Comparison of ENCODE assay signal across 10 cellular contexts in genomic region chr1:236065509-236066005, GRCh38. TPM values are rescaled to one million over a fixed set of nuclear protein-coding genes. Genes with fewer than 3 reads are reported as not detected.
DNase-seq lines count a peak whose midpoint lies in the region; ATAC-seq and FAIRE-seq lines count a peak whose summit lies in the region.
"Had no signal": no experiment of that assay in that cellular context is flagged by ENCODE, and none has a peak within 500 bp of the region (broad histone marks: within the 10 kb centered on the region; RNA-seq: fewer than 3 reads in every experiment).

No MANE protein-coding gene starts in this region.

- H3K56ac ChIP-seq in mesendoderm (ENCODE audit: low read length): peak overlapping the region; percentile 89

- peak overlapping the region; percentile 63 for H3K9ac ChIP-seq in mesendoderm (ENCODE audit: low read length)

- no peak for FAIRE-seq in RCC 7860 (lab: Jason Lieb, UNC)
- FAIRE-seq: TTC549 had no signal

- H2BK120ac ChIP-seq in mesendoderm (ENCODE audit: low read depth, low read length): no peak overlapping the region

- H3K4me3 Mint-ChIP-seq in activated naive CD4-positive, alpha-beta T cell treated with anti-CD3 and anti-CD28 coated beads, Interleukin-2, amount 10 ng/mL, durations not matched to agents 7 days and 5 days: peak overlapping the region; percentile 36

- no peak overlapping the region for H4K5ac ChIP-seq in mesendoderm (ENCODE audit: low read length)

- H2AK5ac ChIP-seq in mesendoderm (ENCODE audit: low read length): no peak overlapping the region

- no peaks in the 10 kb centered on the region for H3K9me3 Mint-ChIP-seq in activated naive CD4-positive, alpha-beta T cell treated with anti-CD3 and anti-CD28 coated beads, Interleukin-2, amount 10 ng/mL, durations not matched to agents 7 days and 5 days

- H3K79me2 ChIP-seq in mesendoderm (ENCODE audit: control insufficient read depth, insufficient read depth, low read length): no peaks in the 10 kb centered on the region

- H3K27me3 ChIP-seq in ectodermal cell (ENCODE audit: control insufficient read depth, insufficient read depth, low read length, poor library complexity, severe bottlenecking) (peaks cover 77% of the 10 kb centered on the region), mesendoderm (ENCODE audit: insufficient read depth, low read length, poor library complexity) (peaks cover 3% of the 10 kb centered on the region)

- H3K4me3 ChIP-seq in ectodermal cell (ENCODE audit: insufficient read depth, low read depth, low read length) (peak overlapping the region; percentile 63), mesendoderm (ENCODE audit: low read length) (peak overlapping the region; percentile 34), urinary bladder (ENCODE audit: low read depth, low read length) (peak overlapping the region; percentile 97)

- CTCF ChIA-PET in activated naive CD4-positive, alpha-beta T cell treated with anti-CD3 and anti-CD28 coated beads, Interleukin-2, amount 10 ng/mL, durations not matched to agents 7 days and 5 days (lab: Charles Lee): no interaction called here

- no peaks in the 10 kb centered on the region for H3K36me3 Mint-ChIP-seq in activated naive CD4-positive, alpha-beta T cell treated with anti-CD3 and anti-CD28 coated beads, Interleukin-2, amount 10 ng/mL, durations not matched to agents 7 days and 5 days

- H3K4me1 ChIP-seq in ectodermal cell (ENCODE audit: control insufficient read depth, insufficient read depth, low read length): peaks cover 6% of the 10 kb centered on the region
- H3K4me1 ChIP-seq in mesendoderm (ENCODE audit: control insufficient read depth, low read depth, low read length): no peaks in the 10 kb centered on the region
- no peaks in the 10 kb centered on the region for H3K4me1 ChIP-seq in urinary bladder (ENCODE audit: insufficient read depth)

- H3K27me3 Mint-ChIP-seq in activated naive CD4-positive, alpha-beta T cell treated with anti-CD3 and anti-CD28 coated beads, Interleukin-2, amount 10 ng/mL, durations not matched to agents 7 days and 5 days: peaks cover 63% of the 10 kb centered on the region

- H3K79me1 ChIP-seq in mesendoderm (ENCODE audit: low read length): no peaks in the 10 kb centered on the region

- H3K4ac ChIP-seq in mesendoderm (ENCODE audit: low read depth, low read length): no peak overlapping the region

- no peak for ATAC-seq in HG03045 (IDR thresholded peaks at IDR 0.05; ENCODE audit: unreplicated experiment)

- H3K23ac ChIP-seq in mesendoderm (ENCODE audit: low read length): no peak overlapping the region

- H3K36me3 ChIP-seq in ectodermal cell (ENCODE audit: control insufficient read depth, insufficient read depth, low read length): no peaks in the 10 kb centered on the region
- H3K36me3 ChIP-seq in mesendoderm (ENCODE audit: control insufficient read depth, insufficient read depth, low read length): no peaks in the 10 kb centered on the region
- no peaks in the 10 kb centered on the region for H3K36me3 ChIP-seq in urinary bladder (ENCODE audit: insufficient read depth)

- no peak overlapping the region for H2BK15ac ChIP-seq in mesendoderm (replicated peaks; ENCODE audit: low read depth)

- H3K27ac ChIP-seq in ectodermal cell (ENCODE audit: insufficient read depth, low read depth, low read length, poor library complexity, severe bottlenecking) (no peak overlapping the region), mesendoderm (ENCODE audit: low read depth, low read length) (no peak overlapping the region), urinary bladder (ENCODE audit: low read depth) (peak overlapping the region; percentile 44)

- DNase-seq in activated naive CD4-positive, alpha-beta T cell treated with anti-CD3 and anti-CD28 coated beads, Interleukin-2, amount 10 ng/mL, durations not matched to agents 7 days and 5 days: no peak
- no peak for DNase-seq in activated naive CD4-positive, alpha-beta T cell treated with anti-CD3 and anti-CD28 coated beads, Interleukin-2, amount 50 U/mL, for 16 hours
- DNase-seq in mesendoderm (peak; percentile 49), RCC 7860 (ENCODE audit: low spot score) (no peak), OCI-M2 (lab: John Stamatoyannopoulos, UW; ENCODE audit: unreplicated experiment) (no peak)
- DNase-seq: DND-41 had no signal

- peaks cover 25% of the 10 kb centered on the region for H3K4me1 Mint-ChIP-seq in activated naive CD4-positive, alpha-beta T cell treated with anti-CD3 and anti-CD28 coated beads, Interleukin-2, amount 10 ng/mL, durations not matched to agents 7 days and 5 days

- H3K9me3 ChIP-seq in ectodermal cell (ENCODE audit: control insufficient read depth, low read length): no peaks in the 10 kb centered on the region

- H3K27ac Mint-ChIP-seq in activated naive CD4-positive, alpha-beta T cell treated with anti-CD3 and anti-CD28 coated beads, Interleukin-2, amount 10 ng/mL, durations not matched to agents 7 days and 5 days: no peak overlapping the region

- H4K8ac ChIP-seq in mesendoderm (ENCODE audit: low read depth, low read length): no peak overlapping the region

- peak overlapping the region; percentile 91 for H3K4me2 ChIP-seq in mesendoderm (ENCODE audit: low read length)

- no peak overlapping the region for H2BK5ac ChIP-seq in mesendoderm (ENCODE audit: low read length)

- WGBS in ectodermal cell, 2 experiments: 5 to 6% methylated on average over 17 of the region's 17 CpGs
- WGBS in mesendoderm (ENCODE audit: extremely low coverage, insufficient coverage, low lambda C conversion rate): no CpG with 5 or more reads among the region's 17 CpGs
- WGBS in urinary bladder: 21% methylated on average over 17 of the region's 17 CpGs

- no peak overlapping the region for H3K18ac ChIP-seq in mesendoderm (ENCODE audit: low read length)

RNA-seq across cellular contexts. Expression of gene NID1, which starts 0.7 kb away (rescaled TPM):
- polyA plus RNA-seq in ectodermal cell (2013, experiment 1 of 4): 21.3 TPM
- polyA plus RNA-seq in ectodermal cell (2013, experiment 2 of 4): 29.0 TPM
- 19.6 TPM for polyA plus RNA-seq in ectodermal cell (2013, experiment 3 of 4)
- polyA plus RNA-seq in ectodermal cell (2013, experiment 4 of 4): 25.9 TPM
- polyA plus RNA-seq in mesendoderm (2013, experiment 1 of 2): 10.6 TPM
- 10.4 TPM for polyA plus RNA-seq in mesendoderm (2013, experiment 2 of 2)
- 158 TPM for total RNA-seq in urinary bladder
- polyA plus RNA-seq in urinary bladder: 207 TPM

Comparison
In these comparisons a context has a peak if more than half of its experiments do, and no peak if none do; other contexts are left out.
1. H3K4me3 ChIP-seq: peak in every context shown above with its lines; median percentile 97 in urinary bladder; 63 in ectodermal cell; 34 in mesendoderm.